Comparison of ENCODE assay signal across 9 cellular contexts in genomic region chr14:30657606-30658163, GRCh38. TPM values are rescaled to one million over a fixed set of nuclear protein-coding genes. Genes with fewer than 3 reads are reported as not detected.
DNase-seq lines count a peak whose midpoint lies in the region; ATAC-seq, FAIRE-seq and TF ChIP-seq lines count a peak whose summit lies in the region.
"Had no signal": no experiment of that assay in that cellular context is flagged by ENCODE, and none has a peak within 500 bp of the region (broad histone marks: within the 10 kb centered on the region; RNA-seq: fewer than 3 reads in every experiment).

No MANE protein-coding gene starts in this region.

- no peak overlapping the region for H3K27ac Mint-ChIP-seq in activated CD8-positive, alpha-beta T cell treated with anti-CD3 and anti-CD28 coated beads for 36 hours
- H3K27ac Mint-ChIP-seq in activated CD8-positive, alpha-beta T cell treated with anti-CD3 and anti-CD28 coated beads, Interleukin-2, amount 10 ng/mL, durations not matched to agents 7 days and 5 days, result no peak overlapping the region
- no peak overlapping the region for H3K27ac Mint-ChIP-seq in activated T-helper 2 cell treated with anti-CD3 and anti-CD28 coated beads, Interferon-gamma antibody, Interleukin-2, Interleukin-4, amounts not matched to agents 10 μg/mL and 5 μg/mL and 100 μg/mL, durations not matched to agents 14 hours and 24 hours and 36 hours

- no peaks in the 10 kb centered on the region for H3K9me3 ChIP-seq in smooth muscle cell (replicated peaks; ENCODE audit: low read depth)

- H3F3A ChIP-seq in smooth muscle cell (ENCODE audit: low read depth), result no peaks in the 10 kb centered on the region

- peak; percentile 50 for TF ChIP-seq CTCF in activated CD8-positive, alpha-beta T cell treated with anti-CD3 and anti-CD28 coated beads for 36 hours (IDR thresholded peaks at IDR 0.05)
- peak; percentile 39 for TF ChIP-seq CTCF in smooth muscle cell (IDR thresholded peaks at IDR 0.05; ENCODE audit: borderline replicate concordance, insufficient read depth, poor library complexity, severe bottlenecking)

- no peak overlapping the region for H3K4me3 ChIP-seq in smooth muscle cell

- peaks cover 5% of the 10 kb centered on the region for H3K79me2 ChIP-seq in smooth muscle cell (ENCODE audit: low read depth)

- H4K20me1 ChIP-seq in smooth muscle cell (ENCODE audit: low read depth), result peaks cover 51% of the 10 kb centered on the region

- DNase-seq in activated CD8-positive, alpha-beta T cell treated with anti-CD3 and anti-CD28 coated beads for 36 hours, result no peak
- no peak for DNase-seq in activated CD8-positive, alpha-beta T cell treated with anti-CD3 and anti-CD28 coated beads, Interleukin-2, amount 10 ng/mL, durations not matched to agents 7 days and 5 days
- DNase-seq in NCI-H69 (lab: John Stamatoyannopoulos, UW) (peak; percentile 21), smooth muscle cell (lab: John Stamatoyannopoulos, UW; ENCODE audit: unreplicated experiment) (no peak), amniotic stem cell (lab: John Stamatoyannopoulos, UW) (no peak), anterior cingulate cortex (lab: John Stamatoyannopoulos, UW) (no peak)
- no peak for DNase-seq in activated T-helper 2 cell treated with anti-CD3 and anti-CD28 coated beads, Interferon-gamma antibody, Interleukin-2, Interleukin-4, amounts not matched to agents 10 μg/mL and 5 μg/mL and 100 μg/mL, durations not matched to agents 14 hours and 24 hours and 36 hours (ENCODE audit: low spot score)
- DNase-seq: NCI-H2029 had no signal

- peaks cover 15% of the 10 kb centered on the region for H3K36me3 ChIP-seq in smooth muscle cell (ENCODE audit: low read depth)

- FAIRE-seq in endometrium (lab: Jason Lieb, UNC), result peak; percentile 92

- 84% methylated on average over 2 of the region's 2 CpGs for WGBS in smooth muscle cell (ENCODE audit: low lambda C conversion rate)

- H3K9me3 Mint-ChIP-seq in activated CD8-positive, alpha-beta T cell treated with anti-CD3 and anti-CD28 coated beads for 36 hours, result no peaks in the 10 kb centered on the region
- H3K9me3 Mint-ChIP-seq in activated CD8-positive, alpha-beta T cell treated with anti-CD3 and anti-CD28 coated beads, Interleukin-2, amount 10 ng/mL, durations not matched to agents 7 days and 5 days (ENCODE audit: insufficient read depth), result no peaks in the 10 kb centered on the region
- no peaks in the 10 kb centered on the region for H3K9me3 Mint-ChIP-seq in activated T-helper 2 cell treated with anti-CD3 and anti-CD28 coated beads, Interferon-gamma antibody, Interleukin-2, Interleukin-4, amounts not matched to agents 10 μg/mL and 5 μg/mL and 100 μg/mL, durations not matched to agents 14 hours and 24 hours and 36 hours

- no peak overlapping the region for H3K27ac ChIP-seq in smooth muscle cell (ENCODE audit: low read depth)

- intact Hi-C loops in activated CD8-positive, alpha-beta T cell treated with anti-CD3 and anti-CD28 coated beads for 36 hours (cut with micrococcal nuclease), result no loop called here
- intact Hi-C loops in activated T-helper 2 cell treated with anti-CD3 and anti-CD28 coated beads, Interferon-gamma antibody, Interleukin-2, Interleukin-4, amounts not matched to agents 10 μg/mL and 5 μg/mL and 100 μg/mL, durations not matched to agents 14 hours and 24 hours and 36 hours (cut with micrococcal nuclease), result loop anchor here (2.0 kb wide), 1 partner anchor 249 kb away; no protein-coding TSS in a partner anchor

- no peak overlapping the region for H2AFZ ChIP-seq in smooth muscle cell (ENCODE audit: low read depth)

- ATAC-seq in activated CD8-positive, alpha-beta T cell treated with anti-CD3 and anti-CD28 coated beads for 36 hours, result no peak
- no peak for ATAC-seq in activated CD8-positive, alpha-beta T cell treated with anti-CD3 and anti-CD28 coated beads, Interleukin-2, amount 10 ng/mL, durations not matched to agents 7 days and 5 days

- H3K27me3 ChIP-seq in smooth muscle cell (ENCODE audit: low read depth), result no peaks in the 10 kb centered on the region

- no peaks in the 10 kb centered on the region for H3K4me1 ChIP-seq in smooth muscle cell (ENCODE audit: low read depth)

- CTCF ChIA-PET in activated CD8-positive, alpha-beta T cell treated with anti-CD3 and anti-CD28 coated beads for 36 hours (lab: Charles Lee), result interaction anchor here (1.5 kb wide), 1 partner anchor 12 kb away, joined by 4 read pairs; no protein-coding TSS in a partner anchor
- CTCF ChIA-PET in activated CD8-positive, alpha-beta T cell treated with anti-CD3 and anti-CD28 coated beads, Interleukin-2, amount 10 ng/mL, durations not matched to agents 7 days and 5 days (lab: Charles Lee), result interaction anchor here (0.9 to 1.9 kb wide), 2 partner anchors 25 to 64 kb away, joined by 3 to 8 read pairs; no protein-coding TSS in a partner anchor

- no peak overlapping the region for H3K4me2 ChIP-seq in smooth muscle cell

- no peaks in the 10 kb centered on the region for H3K4me1 Mint-ChIP-seq in activated CD8-positive, alpha-beta T cell treated with anti-CD3 and anti-CD28 coated beads for 36 hours (ENCODE audit: low read depth)
- no peaks in the 10 kb centered on the region for H3K4me1 Mint-ChIP-seq in activated CD8-positive, alpha-beta T cell treated with anti-CD3 and anti-CD28 coated beads, Interleukin-2, amount 10 ng/mL, durations not matched to agents 7 days and 5 days (ENCODE audit: low read depth)
- H3K4me1 Mint-ChIP-seq in activated T-helper 2 cell treated with anti-CD3 and anti-CD28 coated beads, Interferon-gamma antibody, Interleukin-2, Interleukin-4, amounts not matched to agents 10 μg/mL and 5 μg/mL and 100 μg/mL, durations not matched to agents 14 hours and 24 hours and 36 hours (ENCODE audit: low read depth), result no peaks in the 10 kb centered on the region

- no peak overlapping the region for H3K4me3 Mint-ChIP-seq in activated CD8-positive, alpha-beta T cell treated with anti-CD3 and anti-CD28 coated beads for 36 hours
- no peak overlapping the region for H3K4me3 Mint-ChIP-seq in activated CD8-positive, alpha-beta T cell treated with anti-CD3 and anti-CD28 coated beads, Interleukin-2, amount 10 ng/mL, durations not matched to agents 7 days and 5 days
- no peak overlapping the region for H3K4me3 Mint-ChIP-seq in activated T-helper 2 cell treated with anti-CD3 and anti-CD28 coated beads, Interferon-gamma antibody, Interleukin-2, Interleukin-4, amounts not matched to agents 10 μg/mL and 5 μg/mL and 100 μg/mL, durations not matched to agents 14 hours and 24 hours and 36 hours (ENCODE audit: low read depth)

- H3K9ac ChIP-seq in smooth muscle cell (ENCODE audit: low read depth), result no peak overlapping the region

- POLR2A ChIA-PET in activated CD8-positive, alpha-beta T cell treated with anti-CD3 and anti-CD28 coated beads for 36 hours (lab: Charles Lee), result no interaction called here
- POLR2A ChIA-PET in activated CD8-positive, alpha-beta T cell treated with anti-CD3 and anti-CD28 coated beads, Interleukin-2, amount 10 ng/mL, durations not matched to agents 7 days and 5 days (lab: Charles Lee), result no interaction called here

- H3K27me3 Mint-ChIP-seq in activated CD8-positive, alpha-beta T cell treated with anti-CD3 and anti-CD28 coated beads for 36 hours, result no peaks in the 10 kb centered on the region
- H3K27me3 Mint-ChIP-seq in activated CD8-positive, alpha-beta T cell treated with anti-CD3 and anti-CD28 coated beads, Interleukin-2, amount 10 ng/mL, durations not matched to agents 7 days and 5 days (ENCODE audit: low read depth), result no peaks in the 10 kb centered on the region
- no peaks in the 10 kb centered on the region for H3K27me3 Mint-ChIP-seq in activated T-helper 2 cell treated with anti-CD3 and anti-CD28 coated beads, Interferon-gamma antibody, Interleukin-2, Interleukin-4, amounts not matched to agents 10 μg/mL and 5 μg/mL and 100 μg/mL, durations not matched to agents 14 hours and 24 hours and 36 hours (ENCODE audit: low read depth)

- H3K36me3 Mint-ChIP-seq in activated CD8-positive, alpha-beta T cell treated with anti-CD3 and anti-CD28 coated beads for 36 hours (ENCODE audit: low read depth), result peaks cover 19% of the 10 kb centered on the region
- peaks cover 30% of the 10 kb centered on the region for H3K36me3 Mint-ChIP-seq in activated CD8-positive, alpha-beta T cell treated with anti-CD3 and anti-CD28 coated beads, Interleukin-2, amount 10 ng/mL, durations not matched to agents 7 days and 5 days (ENCODE audit: low read depth)
- H3K36me3 Mint-ChIP-seq in activated T-helper 2 cell treated with anti-CD3 and anti-CD28 coated beads, Interferon-gamma antibody, Interleukin-2, Interleukin-4, amounts not matched to agents 10 μg/mL and 5 μg/mL and 100 μg/mL, durations not matched to agents 14 hours and 24 hours and 36 hours (ENCODE audit: low read depth), result peaks cover 37% of the 10 kb centered on the region

RNA-seq across cellular contexts. Expression of gene SCFD1, which starts 35.6 kb away (rescaled TPM):
- total RNA-seq in activated CD8-positive, alpha-beta T cell treated with anti-CD3 and anti-CD28 coated beads for 36 hours, result 10 to 100 TPM; 61.6 to 67.2 TPM
- total RNA-seq in activated CD8-positive, alpha-beta T cell treated with anti-CD3 and anti-CD28 coated beads, Interleukin-2, amount 10 ng/mL, durations not matched to agents 7 days and 5 days, result 10 to 100 TPM; 50.3 to 58.1 TPM
- 102 and 138 TPM in 2 replicates for total RNA-seq in smooth muscle cell
- polyA plus RNA-seq in smooth muscle cell, result 88.3 and 97.2 TPM in 2 replicates
- 72.8 and 76.1 TPM in 2 replicates for total RNA-seq in activated T-helper 2 cell treated with anti-CD3 and anti-CD28 coated beads, Interferon-gamma antibody, Interleukin-2, Interleukin-4, amounts not matched to agents 10 μg/mL and 5 μg/mL and 100 μg/mL, durations not matched to agents 14 hours and 24 hours and 36 hours
